ENCODE assay signal across 24 cellular contexts in genomic region chr5:74266132-74266531, GRCh38.
"Had no signal": no experiment of that assay in that cellular context is flagged by ENCODE, and none has a peak within 500 bp of the region (broad histone marks: within the 10 kb centered on the region; RNA-seq: fewer than 3 reads in every experiment).

No MANE protein-coding gene starts in this region.

- FAIRE-seq: bronchial epithelial cell, RCC 7860 had no signal

- H3K36me3 Mint-ChIP-seq: activated naive CD8-positive, alpha-beta T cell treated with anti-CD3 and anti-CD28 coated beads, Interleukin-2, amount 10 ng/mL, durations not matched to agents 7 days and 5 days; IgD-negative memory B cell had no signal

- H3K9me3 ChIP-seq: adrenal gland, SJSA1 had no signal

- H3K4me1 Mint-ChIP-seq: activated CD4-positive, alpha-beta T cell treated with anti-CD3 and anti-CD28 coated beads for 36 hours; activated naive CD8-positive, alpha-beta T cell treated with anti-CD3 and anti-CD28 coated beads, Interleukin-2, amount 10 ng/mL, durations not matched to agents 7 days and 5 days; IgD-negative memory B cell had no signal

- H3K4me3 ChIP-seq: adrenal gland, SJSA1 had no signal

- H3K36me3 ChIP-seq: adrenal gland, SJSA1 had no signal

- H3K4me3 Mint-ChIP-seq: activated CD4-positive, alpha-beta T cell treated with anti-CD3 and anti-CD28 coated beads for 36 hours; activated CD8-positive, alpha-beta T cell treated with anti-CD3 and anti-CD28 coated beads for 36 hours; activated naive CD8-positive, alpha-beta T cell treated with anti-CD3 and anti-CD28 coated beads, Interleukin-2, amount 10 ng/mL, durations not matched to agents 7 days and 5 days; IgD-negative memory B cell; T-helper 2 cell treated with Interferon-gamma antibody and Interleukin-4, amounts not matched to agents 5 μg/mL and 100 μg/mL, for 36 hours had no signal

- H3K27ac Mint-ChIP-seq: activated CD4-positive, alpha-beta T cell treated with anti-CD3 and anti-CD28 coated beads for 36 hours; activated CD8-positive, alpha-beta T cell treated with anti-CD3 and anti-CD28 coated beads for 36 hours; activated naive CD8-positive, alpha-beta T cell treated with anti-CD3 and anti-CD28 coated beads, Interleukin-2, amount 10 ng/mL, durations not matched to agents 7 days and 5 days; IgD-negative memory B cell; T-helper 2 cell treated with Interferon-gamma antibody and Interleukin-4, amounts not matched to agents 5 μg/mL and 100 μg/mL, for 36 hours had no signal

- DNase-seq: activated CD4-positive, alpha-beta T cell treated with anti-CD3 and anti-CD28 coated beads for 36 hours; activated CD8-positive, alpha-beta memory T cell treated with anti-CD3 and anti-CD28 coated beads, Interleukin-2, amount 50 U/mL, for 4 hours; activated CD8-positive, alpha-beta T cell treated with anti-CD3 and anti-CD28 coated beads for 36 hours; activated naive CD4-positive, alpha-beta T cell treated with anti-CD3 and anti-CD28 coated beads, Interleukin-2, amount 50 U/mL, for 16 hours; activated naive CD8-positive, alpha-beta T cell treated with anti-CD3 and anti-CD28 coated beads, Interleukin-2, amount 10 ng/mL, durations not matched to agents 7 days and 5 days; adrenal gland; anterior cingulate cortex; KG1; NCI-H1048; NCI-H146; NCI-H187 treated with DMSO at 0.1 percent for 48 hours; NCI-H2081 treated with DMSO at 0.1 percent for 48 hours; NCI-H446; NCI-H524; PC-3; SHP77; SW 1271 had no signal

- H3K27ac ChIP-seq: adrenal gland, SJSA1, VCaP had no signal

- H3K9me3 Mint-ChIP-seq: activated CD8-positive, alpha-beta T cell treated with anti-CD3 and anti-CD28 coated beads for 36 hours; activated naive CD8-positive, alpha-beta T cell treated with anti-CD3 and anti-CD28 coated beads, Interleukin-2, amount 10 ng/mL, durations not matched to agents 7 days and 5 days; IgD-negative memory B cell; T-helper 2 cell treated with Interferon-gamma antibody and Interleukin-4, amounts not matched to agents 5 μg/mL and 100 μg/mL, for 36 hours had no signal

- ATAC-seq: activated CD4-positive, alpha-beta T cell treated with anti-CD3 and anti-CD28 coated beads for 36 hours; activated CD8-positive, alpha-beta T cell treated with anti-CD3 and anti-CD28 coated beads for 36 hours; PC-3; SK-N-SH treated with all-trans-retinoic acid at 6 μM for 48 hours had no signal

- H3K4me1 ChIP-seq: adrenal gland, SJSA1 had no signal

- H3K27me3 ChIP-seq: adrenal gland, SJSA1 had no signal
